22 cellular contexts compared by ENCODE assay signal in the genomic region with DNA sequence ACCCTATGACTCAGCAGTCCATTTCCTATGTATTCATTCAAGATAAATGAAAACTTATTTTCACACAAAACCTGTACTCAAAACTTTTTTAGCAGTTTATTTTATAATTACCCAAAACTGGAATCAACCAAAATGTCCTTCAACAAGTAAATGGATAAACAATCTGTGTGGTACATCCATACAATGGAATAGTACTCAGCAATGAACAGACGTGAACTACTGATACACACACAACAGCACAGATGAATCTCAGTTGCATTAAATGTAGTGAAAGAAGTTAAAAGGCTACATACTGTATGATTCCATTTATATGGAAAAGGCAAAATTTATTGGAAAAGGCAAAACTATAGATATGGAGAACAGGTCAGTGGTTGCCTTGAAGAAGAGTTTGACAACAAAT.
DNase-seq lines count a peak whose midpoint lies in the region; ATAC-seq, FAIRE-seq and TF ChIP-seq lines count a peak whose summit lies in the region.
"Had no signal": no experiment of that assay in that cellular context is flagged by ENCODE, and none has a peak within 500 bp of the region (broad histone marks: within the 10 kb centered on the region; RNA-seq: fewer than 3 reads in every experiment).

No MANE protein-coding gene starts in this region.

- H3K27me3 ChIP-seq in GM12878 (replicated peaks in 1 of 2; ENCODE audit: control insufficient read depth in 2 of 2, insufficient read depth in 2 of 2, low read length in 1 of 2) = no peaks in the 10 kb centered on the region
- H3K27me3 ChIP-seq: BE2C, BLaER1 had no signal

- H3K4me2 ChIP-seq in GM12878 (ENCODE audit: control insufficient read depth, insufficient read depth) = no peak overlapping the region
- H3K4me2 ChIP-seq: BLaER1 had no signal

- TF ChIP-seq CTCF in HEK293 (tag by site-specific recombination; IDR thresholded peaks at IDR 0.05) (no peak), GM12878 (IDR thresholded peaks at IDR 0.05 in 2 of 3, conservative IDR thresholded peaks at IDR 0.05 in 1 of 3; ENCODE audit: control insufficient read depth in 2 of 3, extremely low read depth in 1 of 3, insufficient read depth in 1 of 3, low read depth in 3 of 3, low read length in 3 of 3) (no peak)

- in situ Hi-C loops in GM12878 (cut with MboI) = no loop called here

- no peak for TF ChIP-seq POLR2A in GM12878 (IDR thresholded peaks at IDR 0.05; ENCODE audit: low read depth, low read length)

- RAD21 ChIA-PET in GM12878 (lab: Charles Lee; ENCODE audit: unreplicated experiment) = no interaction called here

- no peak for DNase-seq in HTR-8/SVneo (ENCODE audit: insufficient read length, low spot score)
- DNase-seq in GM12878 (ENCODE audit: low read depth, low spot score) = no peak
- DNase-seq in urothelium cell line (ENCODE audit: low spot score) = no peak
- DNase-seq in NCI-H187 (lab: John Stamatoyannopoulos, UW) = no peak
- DNase-seq: 8988T; ACHN; BE2C; C1 segment of cervical spinal cord; CD4-positive, alpha-beta memory T cell; CD4-positive, CD25-positive, alpha-beta regulatory T cell; CD8-positive, alpha-beta memory T cell; COR-L47; DMS 273 treated with DMSO at 0.1 percent for 48 hours; DMS153; DMS79 treated with DMSO at 0.1 percent for 48 hours; GF-D8 had no signal

- no peak overlapping the region for H3K27ac ChIP-seq in HEK293 (ENCODE audit: extremely low read depth, low read depth, low read length)
- no peak overlapping the region for H3K27ac ChIP-seq in GM12878 (ENCODE audit: control insufficient read depth, insufficient read depth)
- H3K27ac ChIP-seq: BLaER1 had no signal

- TF ChIP-seq EP300 in GM12878 (IDR thresholded peaks at IDR 0.05; ENCODE audit: borderline replicate concordance in 1 of 2, control insufficient read depth in 1 of 2, low read depth in 2 of 2, low read length in 2 of 2) = no peak

- ATAC-seq in GM12878 (no peak), GM21737 (IDR thresholded peaks at IDR 0.05; ENCODE audit: unreplicated experiment) (no peak), HG03039 (IDR thresholded peaks at IDR 0.05; ENCODE audit: unreplicated experiment) (no peak)

- H3K4me3 ChIP-seq in HEK293 (ENCODE audit: low read depth, low read length) = no peak overlapping the region
- no peak overlapping the region for H3K4me3 ChIP-seq in GM12878
- H3K4me3 ChIP-seq: BLaER1 had no signal

- no TSS peak for BruUV-seq in GM12878 (replicated peaks; lab: Mats Ljungman, UMichigan)

- SMC1A ChIA-PET in GM12878 (lab: Charles Lee; ENCODE audit: uncharacterized antibody, unreplicated experiment) = interaction anchor here (1.1 to 2.3 kb wide), 2 partner anchors 12 to 16 kb away, joined by 3 to 7 read pairs; no protein-coding TSS in a partner anchor

- H3K36me3 ChIP-seq in HEK293 (ENCODE audit: control insufficient read depth in 2 of 2, insufficient read depth in 1 of 2, low read length in 2 of 2) = peaks cover 5 to 8% of the 10 kb centered on the region in 2 experiments; a peak in 2 of 3 replicates
- H3K36me3 ChIP-seq in GM12878 (ENCODE audit: control insufficient read depth in 2 of 2, insufficient read depth in 2 of 2, low read length in 1 of 2) = no peaks in the 10 kb centered on the region; a peak in 1 of 4 replicates

- CTCF ChIA-PET in HEK293 (lab: Yijun Ruan, JAX) (interaction anchor here (1.4 kb wide), 1 partner anchor 16 kb away, joined by 6 read pairs; no protein-coding TSS in a partner anchor), GM12878 (lab: Yijun Ruan, JAX) (no interaction called here)

- H4K20me1 ChIP-seq in GM12878 (ENCODE audit: control insufficient read depth, insufficient read depth) = no peaks in the 10 kb centered on the region
- H4K20me1 ChIP-seq: BLaER1 had no signal

- no peak overlapping the region for H3K9ac ChIP-seq in GM12878 (ENCODE audit: control insufficient read depth, insufficient read depth, low read length)
- H3K9ac ChIP-seq: BLaER1 had no signal

- 95% methylated on average over 1 of the region's 1 CpG for WGBS in GM12878 (ENCODE audit: insufficient coverage, insufficient replicate concordance, low lambda C conversion rate, missing lambda C conversion rate)

- no peaks in the 10 kb centered on the region for H3K79me2 ChIP-seq in GM12878 (ENCODE audit: control insufficient read depth, insufficient read depth, low read length)

- no peaks in the 10 kb centered on the region for H3K9me3 ChIP-seq in HEK293 (ENCODE audit: control insufficient read depth, insufficient read depth, low read depth, low read length)
- no peaks in the 10 kb centered on the region for H3K9me3 ChIP-seq in GM12878 (replicated peaks; ENCODE audit: control insufficient read depth, insufficient read depth, low read length)
- H3K9me3 ChIP-seq: BE2C, BLaER1 had no signal

- no peak for TF ChIP-seq RAD21 in GM12878 (IDR thresholded peaks at IDR 0.05; ENCODE audit: insufficient read depth, low read depth, low read length)

- peak; percentile 93 for FAIRE-seq in HTR-8/SVneo (lab: Jason Lieb, UNC)
- FAIRE-seq in GM12878 (lab: Jason Lieb, UNC) = no peak
- FAIRE-seq in urothelium cell line (lab: Jason Lieb, UNC) = peak; percentile 32
- FAIRE-seq: GM12892, GM18507 had no signal

- intact Hi-C loops in GM12878 (cut with micrococcal nuclease; ENCODE audit: unreplicated experiment) = no loop called here

- H3K4me1 ChIP-seq in HEK293 (ENCODE audit: control insufficient read depth, insufficient read depth, low read length) = no peaks in the 10 kb centered on the region
- no peaks in the 10 kb centered on the region for H3K4me1 ChIP-seq in GM12878 (ENCODE audit: control insufficient read depth, insufficient read depth, low read length)
- H3K4me1 ChIP-seq: BE2C, BLaER1 had no signal

- no peak overlapping the region for H2AFZ ChIP-seq in GM12878 (ENCODE audit: control insufficient read depth, low read depth, low read length)

- POLR2A ChIA-PET in HEK293 (lab: Yijun Ruan, JAX) = no interaction called here
- POLR2A ChIA-PET in GM12878 (lab: Charles Lee) = no interaction called here

TF ChIP-seq in HEK293, 187 proteins besides CTCF, POLR2A, EP300 and RAD21:
- TF ChIP-seq, protein P1, sequence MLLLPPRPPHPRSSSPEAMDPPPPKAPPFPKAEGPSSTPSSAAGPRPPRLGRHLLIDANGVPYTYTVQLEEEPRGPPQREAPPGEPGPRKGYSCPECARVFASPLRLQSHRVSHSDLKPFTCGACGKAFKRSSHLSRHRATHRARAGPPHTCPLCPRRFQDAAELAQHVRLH (tag by site-specific recombination; IDR thresholded peaks at IDR 0.05) = no peak
- 0 out of 2 replicates have a peak, but pooled peaks have one; percentile 21 for TF ChIP-seq ZNF146 (tag by site-specific recombination; IDR thresholded peaks at IDR 0.05)

TF ChIP-seq in GM12878, 131 proteins besides CTCF, POLR2A, EP300 and RAD21:
- TF ChIP-seq BCL11A (IDR thresholded peaks at IDR 0.05; ENCODE audit: low read depth, low read length) (no peak), ZNF24 (IDR thresholded peaks at IDR 0.05) (peak; percentile 55; the same call in 1 of the 2 replicates)
